ENCODE assay signal across 1 cellular context in the genomic region with DNA sequence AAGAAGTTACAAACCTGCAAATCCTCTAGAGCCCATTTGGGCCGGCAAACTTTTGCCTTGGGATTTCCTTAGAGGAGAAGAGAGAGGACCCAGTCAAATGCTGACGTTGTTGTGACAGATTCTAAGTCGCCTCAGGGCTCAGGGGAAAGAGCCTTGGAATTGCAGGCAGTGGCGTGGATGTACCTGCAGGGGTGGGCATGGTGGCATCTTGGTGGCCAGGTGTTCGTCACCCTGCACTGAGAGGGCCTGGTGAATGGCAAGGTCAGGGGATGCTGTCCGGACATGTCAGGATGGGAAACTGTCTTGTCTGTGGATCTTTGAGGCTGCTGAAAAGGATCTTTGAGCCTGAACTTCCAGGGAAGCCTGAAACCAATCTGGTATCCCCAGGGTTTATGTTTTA.
TF ChIP-seq lines count a peak whose summit lies in the region.

No MANE protein-coding gene starts in this region.

TF ChIP-seq in H1, 55 proteins besides CTCF, POLR2A, EP300 and RAD21:
- TF ChIP-seq POU5F1 (IDR thresholded peaks at IDR 0.05; ENCODE audit: low read depth, low read length) (no peak), EZH2 (IDR thresholded peaks at IDR 0.05; ENCODE audit: low read depth, low read length, severe bottlenecking) (no peak), EGR1 (IDR thresholded peaks at IDR 0.05; ENCODE audit: borderline replicate concordance, low read depth, low read length) (no peak), SUZ12 (IDR thresholded peaks at IDR 0.05; ENCODE audit: low read length) (no peak), RNF2 (IDR thresholded peaks at IDR 0.05; ENCODE audit: borderline replicate concordance, low read depth, low read length, missing control alignments, poor library complexity, severe bottlenecking) (no peak), BCL11A (IDR thresholded peaks at IDR 0.05; ENCODE audit: low read depth in 2 of 2, low read length in 2 of 2) (no peak), ASH2L (IDR thresholded peaks at IDR 0.05; ENCODE audit: low read length) (no peak), JUND (IDR thresholded peaks at IDR 0.05; ENCODE audit: low read length) (no peak), TAF1 (IDR thresholded peaks at IDR 0.05; ENCODE audit: low read depth, low read length) (no peak), GABPA (IDR thresholded peaks at IDR 0.05; ENCODE audit: borderline replicate concordance, insufficient read depth, low read length) (no peak)
- TF ChIP-seq, protein P1, sequence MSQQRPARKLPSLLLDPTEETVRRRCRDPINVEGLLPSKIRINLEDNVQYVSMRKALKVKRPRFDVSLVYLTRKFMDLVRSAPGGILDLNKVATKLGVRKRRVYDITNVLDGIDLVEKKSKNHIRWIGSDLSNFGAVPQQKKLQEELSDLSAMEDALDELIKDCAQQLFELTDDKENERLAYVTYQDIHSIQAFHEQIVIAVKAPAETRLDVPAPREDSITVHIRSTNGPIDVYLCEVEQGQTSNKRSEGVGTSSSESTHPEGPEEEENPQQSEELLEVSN (IDR thresholded peaks at IDR 0.05), result no peak
- TF ChIP-seq, protein P2, sequence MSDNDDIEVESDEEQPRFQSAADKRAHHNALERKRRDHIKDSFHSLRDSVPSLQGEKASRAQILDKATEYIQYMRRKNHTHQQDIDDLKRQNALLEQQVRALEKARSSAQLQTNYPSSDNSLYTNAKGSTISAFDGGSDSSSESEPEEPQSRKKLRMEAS (IDR thresholded peaks at IDR 0.05), result no peak
